Comparison of ENCODE assay signal across 8 cellular contexts in genomic region chr7:65307651-65308299, GRCh38.
A peak's percentile ranks its signal among the peaks of the same experiment; 100 is the strongest.
DNase-seq lines count a peak whose midpoint lies in the region; ATAC-seq, FAIRE-seq and TF ChIP-seq lines count a peak whose summit lies in the region.

No MANE protein-coding gene starts in this region.

- no peaks in the 10 kb centered on the region for H3K9me3 ChIP-seq in prostate gland

- H3K36me3 ChIP-seq in prostate gland: no peaks in the 10 kb centered on the region

- no peaks in the 10 kb centered on the region for H3K9me3 Mint-ChIP-seq in activated naive CD4-positive, alpha-beta T cell treated with anti-CD3 and anti-CD28 coated beads for 36 hours
- H3K9me3 Mint-ChIP-seq in glutamatergic neuron (ENCODE audit: unreplicated experiment): no peaks in the 10 kb centered on the region

- CTCF ChIA-PET in activated naive CD4-positive, alpha-beta T cell treated with anti-CD3 and anti-CD28 coated beads for 36 hours (lab: Charles Lee): interaction anchor here (0.7 to 2.9 kb wide), 17 partner anchors 10 to 360 kb away, joined by 3 to 13 read pairs (median 4); no protein-coding TSS in a partner anchor

- no peaks in the 10 kb centered on the region for H3K27me3 ChIP-seq in prostate gland (replicated peaks; ENCODE audit: insufficient read depth)

- peak; percentile 49 for FAIRE-seq in RCC 7860 (lab: Jason Lieb, UNC)

- no peaks in the 10 kb centered on the region for H3K4me1 Mint-ChIP-seq in activated naive CD4-positive, alpha-beta T cell treated with anti-CD3 and anti-CD28 coated beads for 36 hours (ENCODE audit: low read depth)
- H3K4me1 Mint-ChIP-seq in glutamatergic neuron (ENCODE audit: low read depth, unreplicated experiment): peaks cover 18% of the 10 kb centered on the region

- WGBS in prostate gland: 42% methylated on average over 8 of the region's 8 CpGs

- TF ChIP-seq CTCF in glutamatergic neuron (IDR thresholded peaks at IDR 0.05; ENCODE audit: partially characterized antibody, unreplicated experiment): peak; percentile 89
- TF ChIP-seq CTCF in prostate gland (IDR thresholded peaks at IDR 0.05): peak; percentile 58 to 76 (median 65)

- H3K4me3 Mint-ChIP-seq in activated naive CD4-positive, alpha-beta T cell treated with anti-CD3 and anti-CD28 coated beads for 36 hours: no peak overlapping the region
- no peak overlapping the region for H3K4me3 Mint-ChIP-seq in glutamatergic neuron (ENCODE audit: unreplicated experiment)

- H3K27ac Mint-ChIP-seq in activated naive CD4-positive, alpha-beta T cell treated with anti-CD3 and anti-CD28 coated beads for 36 hours: no peak overlapping the region
- no peak overlapping the region for H3K27ac Mint-ChIP-seq in glutamatergic neuron (ENCODE audit: unreplicated experiment)

- intact Hi-C loops in activated naive CD4-positive, alpha-beta T cell treated with anti-CD3 and anti-CD28 coated beads for 36 hours (cut with micrococcal nuclease): loop anchor here (1.0 kb wide), 1 partner anchor 356 kb away; no protein-coding TSS in a partner anchor
- intact Hi-C loops in prostate gland (cut with DNase I): loop anchor here (2.0 kb wide), 1 partner anchor 357 kb away; no protein-coding TSS in a partner anchor
- intact Hi-C loops in posterior vena cava (cut with DNase I): loop anchor here (5.0 kb wide), 1 partner anchor 355 kb away; no protein-coding TSS in a partner anchor

- no peak overlapping the region for H3K27ac ChIP-seq in prostate gland

- DNase-seq in DMS 273 (lab: John Stamatoyannopoulos, UW; ENCODE audit: unreplicated experiment) (peak; percentile 88), KBM-7 (peak; percentile 63), RCC 7860 (ENCODE audit: low spot score) (peak; percentile 56), glutamatergic neuron (peak; percentile 63), prostate gland (ENCODE audit: low spot score) (peak; percentile 25), posterior vena cava (ENCODE audit: low spot score) (no peak)
- DNase-seq in activated naive CD4-positive, alpha-beta T cell treated with anti-CD3 and anti-CD28 coated beads for 36 hours: peak; percentile 54

- TF ChIP-seq POLR2A in prostate gland (IDR thresholded peaks at IDR 0.05): no peak

- peak; percentile 86 for ATAC-seq in GM19463 (IDR thresholded peaks at IDR 0.05; ENCODE audit: unreplicated experiment)

- H3K4me1 ChIP-seq in prostate gland (replicated peaks): no peaks in the 10 kb centered on the region

- no peaks in the 10 kb centered on the region for H3K27me3 Mint-ChIP-seq in activated naive CD4-positive, alpha-beta T cell treated with anti-CD3 and anti-CD28 coated beads for 36 hours (ENCODE audit: low read depth)
- no peaks in the 10 kb centered on the region for H3K27me3 Mint-ChIP-seq in glutamatergic neuron (ENCODE audit: unreplicated experiment)

- in situ Hi-C loops in KBM-7 (cut with MboI; ENCODE audit: low pct_unique_long_range_greater_than_20kb, low sequenced_read_pairs): no loop called here

- H3K36me3 Mint-ChIP-seq in activated naive CD4-positive, alpha-beta T cell treated with anti-CD3 and anti-CD28 coated beads for 36 hours (ENCODE audit: low read depth): no peaks in the 10 kb centered on the region
- H3K36me3 Mint-ChIP-seq in glutamatergic neuron (ENCODE audit: unreplicated experiment): no peaks in the 10 kb centered on the region

- no peak overlapping the region for H3K4me3 ChIP-seq in prostate gland
